In the genomic region with DNA sequence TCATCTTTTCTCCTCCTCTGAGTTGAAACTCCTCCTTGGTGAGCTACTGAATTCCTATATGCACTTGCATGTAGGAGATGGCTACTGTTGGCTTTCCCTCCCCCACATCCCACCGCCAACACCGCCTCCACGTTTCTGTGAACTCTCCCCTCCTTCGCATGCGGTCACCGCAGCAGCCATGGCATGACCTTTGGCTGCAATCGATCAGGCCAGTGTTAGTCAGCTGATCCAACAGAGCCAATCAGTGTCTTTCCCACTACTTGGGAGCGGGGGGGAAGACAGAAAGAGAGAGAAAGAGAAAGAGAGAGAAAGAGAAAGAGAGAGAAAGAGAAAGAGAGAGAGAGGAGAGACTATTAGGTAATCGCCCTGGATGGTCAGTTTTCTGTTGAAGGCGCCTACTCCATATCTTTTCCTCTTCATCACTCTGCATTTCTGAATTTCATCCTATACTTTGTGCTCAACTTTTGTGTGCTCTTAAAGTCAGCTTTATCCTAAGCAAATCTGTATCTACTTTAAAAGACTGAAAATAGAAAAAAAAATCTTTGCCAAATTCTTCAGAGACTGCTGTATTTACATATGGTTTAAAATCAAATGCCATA, we compare ENCODE assay signal across 2 cellular contexts.
TF ChIP-seq lines count a peak whose summit lies in the region.

No MANE protein-coding gene starts in this region.

TF ChIP-seq in H1, 55 proteins besides CTCF, POLR2A, EP300 and RAD21:
- TF ChIP-seq, protein P1, sequence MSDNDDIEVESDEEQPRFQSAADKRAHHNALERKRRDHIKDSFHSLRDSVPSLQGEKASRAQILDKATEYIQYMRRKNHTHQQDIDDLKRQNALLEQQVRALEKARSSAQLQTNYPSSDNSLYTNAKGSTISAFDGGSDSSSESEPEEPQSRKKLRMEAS (IDR thresholded peaks at IDR 0.05): peak; percentile 82
- TF ChIP-seq TAF7 (optimal IDR thresholded peaks at IDR 0.05; ENCODE audit: borderline replicate concordance, low read depth, low read length) (no peak), NANOG (IDR thresholded peaks at IDR 0.05; ENCODE audit: insufficient read depth, low read depth, low read length, poor library complexity, severe bottlenecking) (no peak), PHF8 (conservative IDR thresholded peaks at IDR 0.05; ENCODE audit: low read depth, low read length) (no peak)
- TF ChIP-seq, protein P2, sequence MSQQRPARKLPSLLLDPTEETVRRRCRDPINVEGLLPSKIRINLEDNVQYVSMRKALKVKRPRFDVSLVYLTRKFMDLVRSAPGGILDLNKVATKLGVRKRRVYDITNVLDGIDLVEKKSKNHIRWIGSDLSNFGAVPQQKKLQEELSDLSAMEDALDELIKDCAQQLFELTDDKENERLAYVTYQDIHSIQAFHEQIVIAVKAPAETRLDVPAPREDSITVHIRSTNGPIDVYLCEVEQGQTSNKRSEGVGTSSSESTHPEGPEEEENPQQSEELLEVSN (IDR thresholded peaks at IDR 0.05): peak; percentile 84

TF ChIP-seq in liver, 16 proteins besides CTCF, POLR2A, EP300 and RAD21:
- TF ChIP-seq RXRA (IDR thresholded peaks at IDR 0.05): peak; percentile 93 to 94
- TF ChIP-seq HNF4A (conservative IDR thresholded peaks at IDR 0.05): peak; percentile 89 to 94
- TF ChIP-seq, protein P3, sequence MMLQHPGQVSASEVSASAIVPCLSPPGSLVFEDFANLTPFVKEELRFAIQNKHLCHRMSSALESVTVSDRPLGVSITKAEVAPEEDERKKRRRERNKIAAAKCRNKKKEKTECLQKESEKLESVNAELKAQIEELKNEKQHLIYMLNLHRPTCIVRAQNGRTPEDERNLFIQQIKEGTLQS (IDR thresholded peaks at IDR 0.05): peak; percentile 32
- peak; percentile 97 for TF ChIP-seq YY1 (IDR thresholded peaks at IDR 0.05)
- TF ChIP-seq FOXA1 (IDR thresholded peaks at IDR 0.05): peak; percentile 79
- TF ChIP-seq EGR1 (IDR thresholded peaks at IDR 0.05; ENCODE audit: low read depth in 2 of 2): peak in 1 of 2 donors; percentile 42
- TF ChIP-seq FOXA2 (IDR thresholded peaks at IDR 0.05): no peak
- TF ChIP-seq TAF1 (conservative IDR thresholded peaks at IDR 0.05): no peak
- peak; percentile 79 for TF ChIP-seq NR2F2 (IDR thresholded peaks at IDR 0.05)
- TF ChIP-seq, protein P4, sequence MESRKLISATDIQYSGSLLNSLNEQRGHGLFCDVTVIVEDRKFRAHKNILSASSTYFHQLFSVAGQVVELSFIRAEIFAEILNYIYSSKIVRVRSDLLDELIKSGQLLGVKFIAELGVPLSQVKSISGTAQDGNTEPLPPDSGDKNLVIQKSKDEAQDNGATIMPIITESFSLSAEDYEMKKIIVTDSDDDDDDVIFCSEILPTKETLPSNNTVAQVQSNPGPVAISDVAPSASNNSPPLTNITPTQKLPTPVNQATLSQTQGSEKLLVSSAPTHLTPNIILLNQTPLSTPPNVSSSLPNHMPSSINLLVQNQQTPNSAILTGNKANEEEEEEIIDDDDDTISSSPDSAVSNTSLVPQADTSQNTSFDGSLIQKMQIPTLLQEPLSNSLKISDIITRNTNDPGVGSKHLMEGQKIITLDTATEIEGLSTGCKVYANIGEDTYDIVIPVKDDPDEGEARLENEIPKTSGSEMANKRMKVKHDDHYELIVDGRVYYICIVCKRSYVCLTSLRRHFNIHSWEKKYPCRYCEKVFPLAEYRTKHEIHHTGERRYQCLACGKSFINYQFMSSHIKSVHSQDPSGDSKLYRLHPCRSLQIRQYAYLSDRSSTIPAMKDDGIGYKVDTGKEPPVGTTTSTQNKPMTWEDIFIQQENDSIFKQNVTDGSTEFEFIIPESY (IDR thresholded peaks at IDR 0.05): peak; percentile 89
- TF ChIP-seq SP1 (IDR thresholded peaks at IDR 0.05): peak; percentile 93
- TF ChIP-seq, protein P5, sequence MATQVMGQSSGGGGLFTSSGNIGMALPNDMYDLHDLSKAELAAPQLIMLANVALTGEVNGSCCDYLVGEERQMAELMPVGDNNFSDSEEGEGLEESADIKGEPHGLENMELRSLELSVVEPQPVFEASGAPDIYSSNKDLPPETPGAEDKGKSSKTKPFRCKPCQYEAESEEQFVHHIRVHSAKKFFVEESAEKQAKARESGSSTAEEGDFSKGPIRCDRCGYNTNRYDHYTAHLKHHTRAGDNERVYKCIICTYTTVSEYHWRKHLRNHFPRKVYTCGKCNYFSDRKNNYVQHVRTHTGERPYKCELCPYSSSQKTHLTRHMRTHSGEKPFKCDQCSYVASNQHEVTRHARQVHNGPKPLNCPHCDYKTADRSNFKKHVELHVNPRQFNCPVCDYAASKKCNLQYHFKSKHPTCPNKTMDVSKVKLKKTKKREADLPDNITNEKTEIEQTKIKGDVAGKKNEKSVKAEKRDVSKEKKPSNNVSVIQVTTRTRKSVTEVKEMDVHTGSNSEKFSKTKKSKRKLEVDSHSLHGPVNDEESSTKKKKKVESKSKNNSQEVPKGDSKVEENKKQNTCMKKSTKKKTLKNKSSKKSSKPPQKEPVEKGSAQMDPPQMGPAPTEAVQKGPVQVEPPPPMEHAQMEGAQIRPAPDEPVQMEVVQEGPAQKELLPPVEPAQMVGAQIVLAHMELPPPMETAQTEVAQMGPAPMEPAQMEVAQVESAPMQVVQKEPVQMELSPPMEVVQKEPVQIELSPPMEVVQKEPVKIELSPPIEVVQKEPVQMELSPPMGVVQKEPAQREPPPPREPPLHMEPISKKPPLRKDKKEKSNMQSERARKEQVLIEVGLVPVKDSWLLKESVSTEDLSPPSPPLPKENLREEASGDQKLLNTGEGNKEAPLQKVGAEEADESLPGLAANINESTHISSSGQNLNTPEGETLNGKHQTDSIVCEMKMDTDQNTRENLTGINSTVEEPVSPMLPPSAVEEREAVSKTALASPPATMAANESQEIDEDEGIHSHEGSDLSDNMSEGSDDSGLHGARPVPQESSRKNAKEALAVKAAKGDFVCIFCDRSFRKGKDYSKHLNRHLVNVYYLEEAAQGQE (IDR thresholded peaks at IDR 0.05): peak; percentile 86
- TF ChIP-seq JUND (IDR thresholded peaks at IDR 0.05): peak; percentile 43 to 80
- TF ChIP-seq, protein P1 (IDR thresholded peaks at IDR 0.05): peak; percentile 99
- peak; percentile 66 for TF ChIP-seq HNF4G (IDR thresholded peaks at IDR 0.05)
- peak in 1 of 2 donors; percentile 36 for TF ChIP-seq GABPA (IDR thresholded peaks at IDR 0.05 in 1 of 2, conservative IDR thresholded peaks at IDR 0.05 in 1 of 2)
